In the genomic region with DNA sequence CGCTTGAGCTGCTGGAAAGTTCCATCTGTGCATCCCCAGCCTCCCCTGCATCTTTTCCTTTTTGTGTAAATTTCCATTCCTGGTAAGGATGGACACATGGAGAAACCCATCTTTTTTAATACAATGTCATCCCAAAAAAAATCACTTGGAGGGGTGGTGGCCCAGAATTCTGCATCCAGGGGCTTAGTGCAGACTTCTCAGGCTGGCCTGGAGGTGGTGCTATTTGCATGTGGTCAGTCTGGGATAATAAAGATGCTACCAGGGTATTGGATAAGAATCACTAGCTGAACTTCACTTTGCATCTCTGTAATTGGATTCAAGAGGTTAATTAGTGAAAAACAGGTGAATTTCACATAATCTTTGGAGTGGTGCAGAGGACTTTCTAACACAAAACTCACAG, we compare ENCODE assay signal across 8 cellular contexts. TPM values are rescaled to one million over a fixed set of nuclear protein-coding genes. Genes with fewer than 3 reads are reported as not detected.
A peak's percentile ranks its signal among the peaks of the same experiment; 100 is the strongest.
DNase-seq lines count a peak whose midpoint lies in the region; ATAC-seq and TF ChIP-seq lines count a peak whose summit lies in the region.

No MANE protein-coding gene starts in this region.

- WGBS in adrenal gland, 4 donors: 59 to 82% (median 71%) methylated on average over 1 of the region's 1 CpG

- POLR2A ChIA-PET in BJ (lab: Charles Lee): no interaction called here

- peak overlapping the region in 1 of 5 donors; percentile 32 for H3K27ac ChIP-seq in adrenal gland

- H3K9me3 ChIP-seq in adrenal gland (replicated peaks in 1 of 3): no peaks in the 10 kb centered on the region

- H3K27me3 ChIP-seq in BJ (ENCODE audit: control insufficient read depth, insufficient read depth, low read length): peaks cover 3% of the 10 kb centered on the region
- H3K27me3 ChIP-seq in adrenal gland: no peaks in the 10 kb centered on the region

- H3K4me3 ChIP-seq in BJ (ENCODE audit: low read depth, low read length) (no peak overlapping the region), adrenal gland (no peak overlapping the region)

- no peak for ATAC-seq in GM18873 (IDR thresholded peaks at IDR 0.05; ENCODE audit: low FRiP score, unreplicated experiment)

- H3K36me3 ChIP-seq in BJ (ENCODE audit: control insufficient read depth, insufficient read depth, low read length) (peaks cover 1% of the 10 kb centered on the region; the same call in 1 of the 2 replicates), adrenal gland (replicated peaks in 1 of 2) (peaks cover 0 to 2% of the 10 kb centered on the region in 2 donors)

- TF ChIP-seq CTCF in BJ (IDR thresholded peaks at IDR 0.05; ENCODE audit: insufficient read depth, low read depth, low read length): peak; percentile 79
- peak; percentile 54 for TF ChIP-seq CTCF in GM12874 (IDR thresholded peaks at IDR 0.05; ENCODE audit: insufficient read depth, low read depth, low read length)
- peak; percentile 58 to 79 (median 72) for TF ChIP-seq CTCF in adrenal gland (IDR thresholded peaks at IDR 0.05)

- peaks cover 3 to 37% of the 10 kb centered on the region in 2 donors for H3K4me1 ChIP-seq in adrenal gland (replicated peaks in 1 of 2)

- intact Hi-C loops in adrenal gland (cut with DNase I): loop anchor here in 1 of 2 donors (10.0 kb wide), 1 partner anchor 336 kb away; no protein-coding TSS in a partner anchor

- CTCF ChIA-PET in BJ (lab: Yijun Ruan, JAX): interaction anchor here (0.6 to 3.4 kb wide), 22 partner anchors 10 to 445 kb away, joined by 3 to 23 read pairs (median 4); no protein-coding TSS in a partner anchor

- no peak for TF ChIP-seq POLR2A in adrenal gland (IDR thresholded peaks at IDR 0.05)

- no peak for DNase-seq in BJ (ENCODE audit: low read depth)
- peak; percentile 79 for DNase-seq in NCI-H82 (lab: John Stamatoyannopoulos, UW)
- peak in 6 of 7 donors; percentile 58 to 76 (median 65) for DNase-seq in adrenal gland
- peak; percentile 59 for DNase-seq in kidney tubule cell (ENCODE audit: low spot score)
- peak; percentile 70 for DNase-seq in superior temporal gyrus (ENCODE audit: extremely low spot score)
- DNase-seq in NCI-H128 (lab: John Stamatoyannopoulos, UW; ENCODE audit: unreplicated experiment): no peak

RNA-seq across cellular contexts. Expression of gene ZSCAN2, which starts 1.8 kb away (rescaled TPM):
- polyA plus RNA-seq in BJ (2011; rRNA removed) (5.9 and 6.3 TPM in 2 replicates), adrenal gland (1 to 10 TPM; 3.8 to 5.2 (median 4.1) TPM)
- 5.2 and 6.2 TPM in 2 replicates for polyA minus RNA-seq in BJ (2011; rRNA and poly(A)+ RNA removed)
- 10 to 100 TPM in 6 of 8 donors, 1 to 10 TPM in 2; 5.2 to 16.9 (median 10.7) TPM for total RNA-seq in adrenal gland

RNA-seq across cellular contexts. Expression of gene WDR73, which starts 55.1 kb away (rescaled TPM):
- polyA plus RNA-seq in BJ (2011; rRNA removed): 19.7 and 21.1 TPM in 2 replicates
- 13.9 and 18.8 TPM in 2 replicates for polyA minus RNA-seq in BJ (2011; rRNA and poly(A)+ RNA removed)
- 10 to 100 TPM in 7 of 8 donors, 1 to 10 TPM in 1; 8.3 to 39.6 (median 31.4) TPM for total RNA-seq in adrenal gland
- 10 to 100 TPM; 24.1 to 45.4 (median 38.3) TPM for polyA plus RNA-seq in adrenal gland

RNA-seq across cellular contexts. Expression of gene NMB, which starts 59.0 kb away (rescaled TPM):
- polyA plus RNA-seq in BJ (2011; rRNA removed) (2.9 and 4.3 TPM in 2 replicates), adrenal gland (10 to 100 TPM in 1 of 3 donors, 1 to 10 TPM in 2; 8.0 to 19.2 (median 10.0) TPM)
- 1.1 and 1.2 TPM in 2 replicates for polyA minus RNA-seq in BJ (2011; rRNA and poly(A)+ RNA removed)
- total RNA-seq in adrenal gland: 10 to 100 TPM in 7 of 8 donors, 1 to 10 TPM in 1; 7.5 to 34.1 (median 17.4) TPM

Comparison
In these comparisons a context has a peak if more than half of its experiments do, and no peak if none do; other contexts are left out.
1. DNase-seq: peak in NCI-H82 (single experiment), adrenal gland (6 of 7), kidney tubule cell (single experiment) and superior temporal gyrus (single experiment); none in BJ (single experiment) and NCI-H128 (single experiment).
2. Peak in every context shown above with its lines, with median percentiles within 50 percentile points of each other: CTCF ChIP-seq.